22 cellular contexts compared by ENCODE assay signal in genomic region chr17:18124346-18125126, GRCh38. TPM values are rescaled to one million over a fixed set of nuclear protein-coding genes. Genes with fewer than 3 reads are reported as not detected.
DNase-seq lines count a peak whose midpoint lies in the region; ATAC-seq, FAIRE-seq and TF ChIP-seq lines count a peak whose summit lies in the region.
"Had no signal": no experiment of that assay in that cellular context is flagged by ENCODE, and none has a peak within 500 bp of the region (broad histone marks: within the 10 kb centered on the region; RNA-seq: fewer than 3 reads in every experiment).

No MANE protein-coding gene starts in this region.

- ATAC-seq in HepG2 (no peak), right lobe of liver (no peak), GM18502 (IDR thresholded peaks at IDR 0.05; ENCODE audit: poor library complexity, unreplicated experiment) (no peak)
- ATAC-seq: A549 had no signal

- H3K36me3 ChIP-seq in HepG2 (replicated peaks in 1 of 2; ENCODE audit: control insufficient read depth in 1 of 2, insufficient read depth in 2 of 2, low read length in 2 of 2) = no peaks in the 10 kb centered on the region
- no peaks in the 10 kb centered on the region for H3K36me3 ChIP-seq in right lobe of liver
- no peaks in the 10 kb centered on the region for H3K36me3 ChIP-seq in neuronal stem cell (replicated peaks in 1 of 2; ENCODE audit: control insufficient read depth in 2 of 2, insufficient read depth in 2 of 2, low read length in 2 of 2)
- H3K36me3 ChIP-seq: HAP-1 had no signal

- BruUV-seq in HepG2 (replicated peaks; lab: Mats Ljungman, UMichigan) = no TSS peak

- TF ChIP-seq CTCF in HepG2 (CRISPR knock-in tag; IDR thresholded peaks at IDR 0.05) (no peak), right lobe of liver (IDR thresholded peaks at IDR 0.05) (no peak), fibroblast of pulmonary artery (IDR thresholded peaks at IDR 0.05; ENCODE audit: low read length, missing control alignments) (no peak), coronary artery (IDR thresholded peaks at IDR 0.05) (no peak)

- peak overlapping the region; percentile 86 for H2BK12ac ChIP-seq in neuronal stem cell (ENCODE audit: low read length)

- no peak overlapping the region for H2BK5ac ChIP-seq in neuronal stem cell (ENCODE audit: low read length)

- H2BK120ac ChIP-seq in neuronal stem cell (ENCODE audit: low read depth, low read length) = no peak overlapping the region

- TF ChIP-seq RAD21 in HepG2 (CRISPR knock-in tag; IDR thresholded peaks at IDR 0.05) = no peak

- no peak overlapping the region for H4K91ac ChIP-seq in neuronal stem cell (ENCODE audit: low read depth, low read length, poor library complexity)

- no peak overlapping the region for H3K9ac ChIP-seq in HepG2 (ENCODE audit: insufficient read depth, low read depth, low read length)
- H3K9ac ChIP-seq in neuronal stem cell (ENCODE audit: low read depth, low read length, poor library complexity) = no peak overlapping the region

- H3K79me2 ChIP-seq in HepG2 (ENCODE audit: insufficient read depth, low read length) = no peaks in the 10 kb centered on the region

- no peak overlapping the region for H2AFZ ChIP-seq in HepG2 (ENCODE audit: low read length)
- H2AFZ ChIP-seq in neuronal stem cell (ENCODE audit: low read length) = no peak overlapping the region

- H3K27me3 ChIP-seq in HepG2 (ENCODE audit: control insufficient read depth in 1 of 2, insufficient read depth in 2 of 2, low read length in 2 of 2) (peaks cover 7 to 37% of the 10 kb centered on the region in 2 experiments; a peak in 3 of 5 replicates), right lobe of liver (no peaks in the 10 kb centered on the region), neuronal stem cell (ENCODE audit: control insufficient read depth in 3 of 3, insufficient read depth in 3 of 3, low read depth in 1 of 3, low read length in 3 of 3) (peaks cover 0 to 41% (median 0%) of the 10 kb centered on the region in 3 experiments)

- WGBS in HepG2 (ENCODE audit: low lambda C conversion rate) = 15% methylated on average over 10 of the region's 11 CpGs
- WGBS in right lobe of liver (ENCODE audit: insufficient coverage, low coverage, low lambda C conversion rate, missing lambda C conversion rate) = 71% methylated on average over 6 of the region's 11 CpGs
- WGBS in neuronal stem cell (ENCODE audit: extremely low coverage in 2 of 2, insufficient read length in 2 of 2, insufficient replicate concordance in 1 of 2), 2 donors = no CpG with 5 or more reads among the region's 11 CpGs

- POLR2A ChIA-PET in HepG2 (lab: Yijun Ruan, JAX) = no interaction called here

- H4K20me1 ChIP-seq in HepG2 (ENCODE audit: insufficient read depth, low read length) = no peaks in the 10 kb centered on the region

- TF ChIP-seq POLR2A in HepG2 (IDR thresholded peaks at IDR 0.05; ENCODE audit: insufficient read depth in 1 of 2, low read depth in 2 of 2, low read length in 2 of 2) = no peak
- no peak for TF ChIP-seq POLR2A in right lobe of liver (IDR thresholded peaks at IDR 0.05)

- no peak overlapping the region for H3K4me3 ChIP-seq in HepG2 (replicated peaks in 1 of 3; ENCODE audit: insufficient read depth in 1 of 3, low read depth in 2 of 3, low read length in 3 of 3)
- H3K4me3 ChIP-seq in right lobe of liver = no peak overlapping the region
- H3K4me3 ChIP-seq in fibroblast of pulmonary artery (replicated peaks; ENCODE audit: low read depth, low read length) = no peak overlapping the region
- H3K4me3 ChIP-seq in neuronal stem cell (ENCODE audit: low read length in 2 of 2) = no peak overlapping the region
- H3K4me3 ChIP-seq in coronary artery = no peak overlapping the region
- H3K4me3 ChIP-seq: A549, HAP-1 had no signal

- H3K14ac ChIP-seq in neuronal stem cell (ENCODE audit: low read length) = no peak overlapping the region

- H3K79me1 ChIP-seq in neuronal stem cell (ENCODE audit: low read depth, low read length) = no peaks in the 10 kb centered on the region

- CTCF ChIA-PET in HepG2 (lab: Yijun Ruan, JAX; ENCODE audit: low intra/inter-chr PET ratio, low total read pairs) = no interaction called here

- DNase-seq in HepG2 (ENCODE audit: low spot score) (no peak), right lobe of liver (no peak), fibroblast of pulmonary artery (ENCODE audit: low read depth) (peak; percentile 7), neuronal stem cell (ENCODE audit: low spot score) (no peak), coronary artery (ENCODE audit: low spot score) (no peak), DMS 273 (lab: John Stamatoyannopoulos, UW; ENCODE audit: unreplicated experiment) (no peak)
- DNase-seq: AML-193; Caco-2; CD4-positive, alpha-beta T cell; DMS153; DMS79; GDM1; GOT3; KG1 had no signal

- no peak overlapping the region for H3K4me2 ChIP-seq in HepG2 (ENCODE audit: low read depth, low read length)
- no peak overlapping the region for H3K4me2 ChIP-seq in neuronal stem cell (ENCODE audit: insufficient read depth, low read length, poor library complexity, severe bottlenecking)
- H3K4me2 ChIP-seq: A549 had no signal

- peaks cover 5% of the 10 kb centered on the region for H3K9me3 ChIP-seq in HepG2 (ENCODE audit: low read length)
- H3K9me3 ChIP-seq in right lobe of liver = no peaks in the 10 kb centered on the region
- H3K9me3 ChIP-seq in neuronal stem cell (replicated peaks in 1 of 2; ENCODE audit: control insufficient read depth in 2 of 2, insufficient read depth in 1 of 2, low read depth in 1 of 2, low read length in 2 of 2) = peaks cover 7% of the 10 kb centered on the region in 2 donors

- no peak overlapping the region for H2BK15ac ChIP-seq in neuronal stem cell (ENCODE audit: low read length)

- peak overlapping the region; percentile 44 for H3K18ac ChIP-seq in neuronal stem cell (ENCODE audit: low read length)

- H3K27ac ChIP-seq in HepG2 (ENCODE audit: extremely low read length, insufficient read depth, low read length) = no peak overlapping the region
- H3K27ac ChIP-seq in right lobe of liver = no peak overlapping the region
- no peak overlapping the region for H3K27ac ChIP-seq in neuronal stem cell (replicated peaks; ENCODE audit: low read length)
- H3K27ac ChIP-seq in coronary artery = no peak overlapping the region
- H3K27ac ChIP-seq: 22Rv1, A549, C4-2B had no signal

- FAIRE-seq in HepG2 (lab: Jason Lieb, UNC) = no peak
- FAIRE-seq: A549, D721Med, GM12892 had no signal

- TF ChIP-seq EP300 in HepG2 (IDR thresholded peaks at IDR 0.05; ENCODE audit: low read depth in 2 of 2, low read length in 2 of 2) (no peak), HepG2 (CRISPR knock-in tag; IDR thresholded peaks at IDR 0.05; ENCODE audit: borderline replicate concordance) (no peak)

- peak overlapping the region; percentile 34 for H3K23ac ChIP-seq in neuronal stem cell (ENCODE audit: low read depth, low read length, poor library complexity)

- no peak overlapping the region for H4K8ac ChIP-seq in neuronal stem cell (ENCODE audit: low read depth, low read length)

- in situ Hi-C loops in HepG2 (cut with HindIII; ENCODE audit: extremely low pct_ligation_motif_present, low pct_unique_long_range_greater_than_20kb) = loop anchor here (25.0 kb wide), 1 partner anchor 112 kb away; no protein-coding TSS in a partner anchor

- peak overlapping the region; percentile 42 for H3K4ac ChIP-seq in neuronal stem cell (ENCODE audit: low read length)

- no peaks in the 10 kb centered on the region for H3K4me1 ChIP-seq in HepG2 (ENCODE audit: insufficient read depth, low read length)
- peaks cover 0 to 4% (median 2%) of the 10 kb centered on the region in 4 donors for H3K4me1 ChIP-seq in right lobe of liver
- peaks cover 0 to 2% of the 10 kb centered on the region in 2 donors for H3K4me1 ChIP-seq in neuronal stem cell (ENCODE audit: control insufficient read depth in 2 of 2, insufficient read depth in 1 of 2, low read depth in 1 of 2, low read length in 2 of 2)
- H3K4me1 ChIP-seq: A549, Caco-2, HAP-1 had no signal

- peak overlapping the region; percentile 74 for H2AK5ac ChIP-seq in neuronal stem cell (ENCODE audit: low read depth, low read length)

- intact Hi-C loops in HepG2 (cut with micrococcal nuclease; ENCODE audit: unreplicated experiment) (no loop called here), right lobe of liver (cut with DNase I) (no loop called here)

RNA-seq across cellular contexts. Expression of gene MYO15A, which starts 16.0 kb away (rescaled TPM):
- total RNA-seq in HepG2 (2016; rRNA removed; fragmentation: Illumina TruSeq; extraction: Trizol) (0.07 and 0.18 TPM in 2 replicates), right lobe of liver (1 to 10 TPM in 4 of 6 experiments, under 1 TPM in 2; 0.19 to 6.2 (median 1.5) TPM)
- not detected in 2 replicates for total RNA-seq in HepG2 (2016; cell fraction: cytosol; rRNA removed; fragmentation: Illumina TruSeq; extraction: Trizol; ENCODE audit: low read depth)
- 0.11 TPM in 1 of 2 replicates, not detected in the other for total RNA-seq in HepG2 (2016; cell fraction: insoluble cytoplasmic fraction; rRNA removed; fragmentation: Illumina TruSeq; extraction: Trizol)
- not detected in 2 replicates for total RNA-seq in HepG2 (2016; cell fraction: membrane; rRNA removed; fragmentation: Illumina TruSeq; extraction: Trizol)
- total RNA-seq in HepG2 (2016; cell fraction: nucleus; rRNA removed; fragmentation: Illumina TruSeq; extraction: Trizol) = not detected in 2 replicates
- 0.20 and 0.35 TPM in 2 replicates for polyA plus RNA-seq in HepG2 (2011; rRNA removed)
- polyA plus RNA-seq in HepG2 (2011; cell fraction: cytosol; rRNA removed) = 0.01 and 0.04 TPM in 2 replicates
- 2.3 and 2.8 TPM in 2 replicates for polyA plus RNA-seq in HepG2 (2011; cell fraction: nucleus; rRNA removed)
- polyA plus RNA-seq in HepG2 (2012) = 0.23 and 0.32 TPM in 2 replicates
- polyA plus RNA-seq in HepG2 (2016; cell fraction: cytosol; fragmentation: Illumina TruSeq; extraction: Trizol; ENCODE audit: low read depth) = not detected in 2 replicates
- not detected in 2 replicates for polyA plus RNA-seq in HepG2 (2016; cell fraction: insoluble cytoplasmic fraction; fragmentation: Illumina TruSeq; extraction: Trizol; ENCODE audit: low read depth)
- polyA plus RNA-seq in HepG2 (2016; cell fraction: membrane; fragmentation: Illumina TruSeq; extraction: Trizol; ENCODE audit: low read depth) = not detected in 2 replicates
- 0.56 and 0.60 TPM in 2 replicates for polyA plus RNA-seq in HepG2 (2016; cell fraction: nucleus; fragmentation: Illumina TruSeq; extraction: Trizol; ENCODE audit: insufficient read depth, low read depth)
- 0.02 and 0.28 TPM in 2 replicates for polyA minus RNA-seq in HepG2 (2011; rRNA and poly(A)+ RNA removed; ENCODE audit: low replicate concordance)
- not detected in 2 replicates for polyA minus RNA-seq in HepG2 (2011; cell fraction: cytosol; rRNA and poly(A)+ RNA removed)
- 0.52 and 0.75 TPM in 2 replicates for polyA minus RNA-seq in HepG2 (2011; cell fraction: nucleus; rRNA and poly(A)+ RNA removed)
- 1.3 TPM for polyA plus RNA-seq in neuronal stem cell (2013, experiment 1 of 2)
- polyA plus RNA-seq in neuronal stem cell (2013, experiment 2 of 2) = 1.4 TPM
- total RNA-seq: Caco-2, Daoy had no signal

RNA-seq across cellular contexts. Expression of gene DRG2, which starts 36.8 kb away (rescaled TPM):
- total RNA-seq in HepG2 (2016; rRNA removed; fragmentation: Illumina TruSeq; extraction: Trizol) = 23.0 and 26.6 TPM in 2 replicates
- total RNA-seq in HepG2 (2016; cell fraction: cytosol; rRNA removed; fragmentation: Illumina TruSeq; extraction: Trizol; ENCODE audit: low read depth) = 34.5 and 35.0 TPM in 2 replicates
- 19.6 and 31.0 TPM in 2 replicates for total RNA-seq in HepG2 (2016; cell fraction: insoluble cytoplasmic fraction; rRNA removed; fragmentation: Illumina TruSeq; extraction: Trizol)
- total RNA-seq in HepG2 (2016; cell fraction: membrane; rRNA removed; fragmentation: Illumina TruSeq; extraction: Trizol) = 18.9 and 21.9 TPM in 2 replicates
- total RNA-seq in HepG2 (2016; cell fraction: nucleus; rRNA removed; fragmentation: Illumina TruSeq; extraction: Trizol) = 27.8 and 29.3 TPM in 2 replicates
- polyA plus RNA-seq in HepG2 (2011; rRNA removed) = 20.1 and 24.9 TPM in 2 replicates
- polyA plus RNA-seq in HepG2 (2011; cell fraction: cytosol; rRNA removed) = 16.7 and 20.6 TPM in 2 replicates
- 78.3 and 80.8 TPM in 2 replicates for polyA plus RNA-seq in HepG2 (2011; cell fraction: nucleus; rRNA removed)
- polyA plus RNA-seq in HepG2 (2012) = 18.5 and 21.7 TPM in 2 replicates
- 7.5 and 8.3 TPM in 2 replicates for polyA plus RNA-seq in HepG2 (2016; cell fraction: cytosol; fragmentation: Illumina TruSeq; extraction: Trizol; ENCODE audit: low read depth)
- polyA plus RNA-seq in HepG2 (2016; cell fraction: insoluble cytoplasmic fraction; fragmentation: Illumina TruSeq; extraction: Trizol; ENCODE audit: low read depth) = 19.2 and 22.3 TPM in 2 replicates
- polyA plus RNA-seq in HepG2 (2016; cell fraction: membrane; fragmentation: Illumina TruSeq; extraction: Trizol; ENCODE audit: low read depth) = 10.0 and 11.1 TPM in 2 replicates
- 47.8 and 50.0 TPM in 2 replicates for polyA plus RNA-seq in HepG2 (2016; cell fraction: nucleus; fragmentation: Illumina TruSeq; extraction: Trizol; ENCODE audit: insufficient read depth, low read depth)
- polyA minus RNA-seq in HepG2 (2011; rRNA and poly(A)+ RNA removed; ENCODE audit: low replicate concordance) = 43.9 and 69.9 TPM in 2 replicates
- 10.0 and 13.9 TPM in 2 replicates for polyA minus RNA-seq in HepG2 (2011; cell fraction: cytosol; rRNA and poly(A)+ RNA removed)
- polyA minus RNA-seq in HepG2 (2011; cell fraction: nucleus; rRNA and poly(A)+ RNA removed) = 46.6 and 47.5 TPM in 2 replicates
- total RNA-seq in right lobe of liver = 10 to 100 TPM; 10.4 to 28.8 (median 17.3) TPM
- 21.8 TPM for polyA plus RNA-seq in neuronal stem cell (2013, experiment 1 of 2)
- 20.9 TPM for polyA plus RNA-seq in neuronal stem cell (2013, experiment 2 of 2)

RNA-seq across cellular contexts. Expression of gene ALKBH5, which starts 59.1 kb away (rescaled TPM):
- total RNA-seq in HepG2 (2016; rRNA removed; fragmentation: Illumina TruSeq; extraction: Trizol) (68.9 and 77.9 TPM in 2 replicates), right lobe of liver (10 to 100 TPM; 57.5 to 71.8 (median 66.1) TPM)
- total RNA-seq in HepG2 (2016; cell fraction: cytosol; rRNA removed; fragmentation: Illumina TruSeq; extraction: Trizol; ENCODE audit: low read depth) = 33.0 and 40.4 TPM in 2 replicates
- total RNA-seq in HepG2 (2016; cell fraction: insoluble cytoplasmic fraction; rRNA removed; fragmentation: Illumina TruSeq; extraction: Trizol) = 67.3 and 68.1 TPM in 2 replicates
- total RNA-seq in HepG2 (2016; cell fraction: membrane; rRNA removed; fragmentation: Illumina TruSeq; extraction: Trizol) = 116 and 133 TPM in 2 replicates
- 33.2 and 35.5 TPM in 2 replicates for total RNA-seq in HepG2 (2016; cell fraction: nucleus; rRNA removed; fragmentation: Illumina TruSeq; extraction: Trizol)
- 76.9 and 81.4 TPM in 2 replicates for polyA plus RNA-seq in HepG2 (2011; rRNA removed)
- polyA plus RNA-seq in HepG2 (2011; cell fraction: cytosol; rRNA removed) = 86.0 TPM in 2 replicates
- polyA plus RNA-seq in HepG2 (2011; cell fraction: nucleus; rRNA removed) = 33.7 and 38.7 TPM in 2 replicates
- 40.0 and 40.1 TPM in 2 replicates for polyA plus RNA-seq in HepG2 (2012)
- 28.2 and 39.0 TPM in 2 replicates for polyA plus RNA-seq in HepG2 (2016; cell fraction: cytosol; fragmentation: Illumina TruSeq; extraction: Trizol; ENCODE audit: low read depth)
- polyA plus RNA-seq in HepG2 (2016; cell fraction: insoluble cytoplasmic fraction; fragmentation: Illumina TruSeq; extraction: Trizol; ENCODE audit: low read depth) = 72.9 and 78.4 TPM in 2 replicates
- 87.0 and 103 TPM in 2 replicates for polyA plus RNA-seq in HepG2 (2016; cell fraction: membrane; fragmentation: Illumina TruSeq; extraction: Trizol; ENCODE audit: low read depth)
- polyA plus RNA-seq in HepG2 (2016; cell fraction: nucleus; fragmentation: Illumina TruSeq; extraction: Trizol; ENCODE audit: insufficient read depth, low read depth) = 49.9 and 55.5 TPM in 2 replicates
- polyA minus RNA-seq in HepG2 (2011; rRNA and poly(A)+ RNA removed; ENCODE audit: low replicate concordance) = 171 and 230 TPM in 2 replicates
- polyA minus RNA-seq in HepG2 (2011; cell fraction: cytosol; rRNA and poly(A)+ RNA removed) = 93.0 and 100 TPM in 2 replicates
- 24.7 and 35.2 TPM in 2 replicates for polyA minus RNA-seq in HepG2 (2011; cell fraction: nucleus; rRNA and poly(A)+ RNA removed)
- 74.3 TPM for polyA plus RNA-seq in neuronal stem cell (2013, experiment 1 of 2)
- 79.4 TPM for polyA plus RNA-seq in neuronal stem cell (2013, experiment 2 of 2)
